Comparison of ENCODE assay signal across 1 cellular context in the genomic region with DNA sequence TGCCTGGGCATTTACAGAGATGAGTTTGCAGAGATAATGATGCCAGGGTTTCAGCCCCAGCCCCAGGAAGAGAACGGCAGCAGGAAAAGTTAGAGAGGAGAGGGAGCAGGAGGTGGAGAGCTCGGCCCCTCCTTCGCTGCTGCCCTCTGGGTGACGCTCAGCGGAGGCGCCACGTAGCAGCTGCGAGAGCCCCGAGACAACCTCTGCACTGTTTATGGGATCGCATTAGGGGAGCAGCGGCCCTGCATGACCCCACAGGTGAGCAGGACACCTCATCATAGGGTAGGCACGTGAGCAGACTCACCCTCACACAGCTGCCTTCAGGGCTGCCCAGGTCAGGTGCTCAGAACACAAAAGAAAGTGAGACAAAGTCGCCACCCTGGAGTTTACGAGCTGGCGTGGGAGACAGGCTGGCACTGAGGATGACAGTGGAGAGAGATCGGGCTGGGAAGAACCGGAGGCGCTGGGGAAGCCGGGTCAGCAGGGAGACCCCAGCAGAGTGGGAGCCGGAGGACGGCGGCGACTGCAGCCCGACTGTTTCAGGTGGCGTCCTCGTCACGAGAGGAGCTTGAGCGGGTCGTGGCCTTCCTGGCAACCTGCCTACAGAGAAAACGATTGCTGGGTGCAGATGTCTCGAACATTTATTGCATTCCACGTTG.
TF ChIP-seq lines count a peak whose summit lies in the region.

No MANE protein-coding gene starts in this region.

TF ChIP-seq in SK-N-SH treated with all-trans-retinoic acid at 6 μM for 48 hours, 23 proteins besides CTCF, POLR2A, EP300 and RAD21 (continued from another document):
- TF ChIP-seq, protein P1, sequence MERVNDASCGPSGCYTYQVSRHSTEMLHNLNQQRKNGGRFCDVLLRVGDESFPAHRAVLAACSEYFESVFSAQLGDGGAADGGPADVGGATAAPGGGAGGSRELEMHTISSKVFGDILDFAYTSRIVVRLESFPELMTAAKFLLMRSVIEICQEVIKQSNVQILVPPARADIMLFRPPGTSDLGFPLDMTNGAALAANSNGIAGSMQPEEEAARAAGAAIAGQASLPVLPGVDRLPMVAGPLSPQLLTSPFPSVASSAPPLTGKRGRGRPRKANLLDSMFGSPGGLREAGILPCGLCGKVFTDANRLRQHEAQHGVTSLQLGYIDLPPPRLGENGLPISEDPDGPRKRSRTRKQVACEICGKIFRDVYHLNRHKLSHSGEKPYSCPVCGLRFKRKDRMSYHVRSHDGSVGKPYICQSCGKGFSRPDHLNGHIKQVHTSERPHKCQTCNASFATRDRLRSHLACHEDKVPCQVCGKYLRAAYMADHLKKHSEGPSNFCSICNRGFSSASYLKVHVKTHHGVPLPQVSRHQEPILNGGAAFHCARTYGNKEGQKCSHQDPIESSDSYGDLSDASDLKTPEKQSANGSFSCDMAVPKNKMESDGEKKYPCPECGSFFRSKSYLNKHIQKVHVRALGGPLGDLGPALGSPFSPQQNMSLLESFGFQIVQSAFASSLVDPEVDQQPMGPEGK (CRISPR knock-in tag; IDR thresholded peaks at IDR 0.05; ENCODE audit: borderline replicate concordance): no peak
- TF ChIP-seq ESRRG (CRISPR knock-in tag; IDR thresholded peaks at IDR 0.05) (no peak), ISL1 (CRISPR knock-in tag; IDR thresholded peaks at IDR 0.05) (no peak), CSDC2 (CRISPR knock-in tag; IDR thresholded peaks at IDR 0.05) (no peak)
- TF ChIP-seq, protein P2, sequence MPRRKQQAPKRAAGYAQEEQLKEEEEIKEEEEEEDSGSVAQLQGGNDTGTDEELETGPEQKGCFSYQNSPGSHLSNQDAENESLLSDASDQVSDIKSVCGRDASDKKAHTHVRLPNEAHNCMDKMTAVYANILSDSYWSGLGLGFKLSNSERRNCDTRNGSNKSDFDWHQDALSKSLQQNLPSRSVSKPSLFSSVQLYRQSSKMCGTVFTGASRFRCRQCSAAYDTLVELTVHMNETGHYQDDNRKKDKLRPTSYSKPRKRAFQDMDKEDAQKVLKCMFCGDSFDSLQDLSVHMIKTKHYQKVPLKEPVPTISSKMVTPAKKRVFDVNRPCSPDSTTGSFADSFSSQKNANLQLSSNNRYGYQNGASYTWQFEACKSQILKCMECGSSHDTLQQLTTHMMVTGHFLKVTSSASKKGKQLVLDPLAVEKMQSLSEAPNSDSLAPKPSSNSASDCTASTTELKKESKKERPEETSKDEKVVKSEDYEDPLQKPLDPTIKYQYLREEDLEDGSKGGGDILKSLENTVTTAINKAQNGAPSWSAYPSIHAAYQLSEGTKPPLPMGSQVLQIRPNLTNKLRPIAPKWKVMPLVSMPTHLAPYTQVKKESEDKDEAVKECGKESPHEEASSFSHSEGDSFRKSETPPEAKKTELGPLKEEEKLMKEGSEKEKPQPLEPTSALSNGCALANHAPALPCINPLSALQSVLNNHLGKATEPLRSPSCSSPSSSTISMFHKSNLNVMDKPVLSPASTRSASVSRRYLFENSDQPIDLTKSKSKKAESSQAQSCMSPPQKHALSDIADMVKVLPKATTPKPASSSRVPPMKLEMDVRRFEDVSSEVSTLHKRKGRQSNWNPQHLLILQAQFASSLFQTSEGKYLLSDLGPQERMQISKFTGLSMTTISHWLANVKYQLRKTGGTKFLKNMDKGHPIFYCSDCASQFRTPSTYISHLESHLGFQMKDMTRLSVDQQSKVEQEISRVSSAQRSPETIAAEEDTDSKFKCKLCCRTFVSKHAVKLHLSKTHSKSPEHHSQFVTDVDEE (CRISPR knock-in tag; IDR thresholded peaks at IDR 0.05): no peak
